Comparison of ENCODE assay signal across 1 cellular context in genomic region chr19:55476100-55476775, GRCh38.
TF ChIP-seq lines count a peak whose summit lies in the region.

Gene ZNF628, plus strand, starts transcription at chr19:55476617. Its CDS starts 3,294 bp downstream, at chr19:55479911.

TF ChIP-seq in WTC11, 78 proteins besides CTCF, POLR2A, EP300 and RAD21 (continued from another document):
- TF ChIP-seq, protein P1, sequence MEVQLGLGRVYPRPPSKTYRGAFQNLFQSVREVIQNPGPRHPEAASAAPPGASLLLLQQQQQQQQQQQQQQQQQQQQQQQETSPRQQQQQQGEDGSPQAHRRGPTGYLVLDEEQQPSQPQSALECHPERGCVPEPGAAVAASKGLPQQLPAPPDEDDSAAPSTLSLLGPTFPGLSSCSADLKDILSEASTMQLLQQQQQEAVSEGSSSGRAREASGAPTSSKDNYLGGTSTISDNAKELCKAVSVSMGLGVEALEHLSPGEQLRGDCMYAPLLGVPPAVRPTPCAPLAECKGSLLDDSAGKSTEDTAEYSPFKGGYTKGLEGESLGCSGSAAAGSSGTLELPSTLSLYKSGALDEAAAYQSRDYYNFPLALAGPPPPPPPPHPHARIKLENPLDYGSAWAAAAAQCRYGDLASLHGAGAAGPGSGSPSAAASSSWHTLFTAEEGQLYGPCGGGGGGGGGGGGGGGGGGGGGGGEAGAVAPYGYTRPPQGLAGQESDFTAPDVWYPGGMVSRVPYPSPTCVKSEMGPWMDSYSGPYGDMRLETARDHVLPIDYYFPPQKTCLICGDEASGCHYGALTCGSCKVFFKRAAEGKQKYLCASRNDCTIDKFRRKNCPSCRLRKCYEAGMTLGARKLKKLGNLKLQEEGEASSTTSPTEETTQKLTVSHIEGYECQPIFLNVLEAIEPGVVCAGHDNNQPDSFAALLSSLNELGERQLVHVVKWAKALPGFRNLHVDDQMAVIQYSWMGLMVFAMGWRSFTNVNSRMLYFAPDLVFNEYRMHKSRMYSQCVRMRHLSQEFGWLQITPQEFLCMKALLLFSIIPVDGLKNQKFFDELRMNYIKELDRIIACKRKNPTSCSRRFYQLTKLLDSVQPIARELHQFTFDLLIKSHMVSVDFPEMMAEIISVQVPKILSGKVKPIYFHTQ (CRISPR knock-in tag; IDR thresholded peaks at IDR 0.05) = no peak
- TF ChIP-seq, protein P2, sequence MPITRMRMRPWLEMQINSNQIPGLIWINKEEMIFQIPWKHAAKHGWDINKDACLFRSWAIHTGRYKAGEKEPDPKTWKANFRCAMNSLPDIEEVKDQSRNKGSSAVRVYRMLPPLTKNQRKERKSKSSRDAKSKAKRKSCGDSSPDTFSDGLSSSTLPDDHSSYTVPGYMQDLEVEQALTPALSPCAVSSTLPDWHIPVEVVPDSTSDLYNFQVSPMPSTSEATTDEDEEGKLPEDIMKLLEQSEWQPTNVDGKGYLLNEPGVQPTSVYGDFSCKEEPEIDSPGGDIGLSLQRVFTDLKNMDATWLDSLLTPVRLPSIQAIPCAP (CRISPR knock-in tag; IDR thresholded peaks at IDR 0.05) = peak; percentile 91
- TF ChIP-seq FOXP4 (CRISPR knock-in tag; IDR thresholded peaks at IDR 0.05) (peak; percentile 40; the same call in 1 of the 2 replicates), USF1 (CRISPR knock-in tag; IDR thresholded peaks at IDR 0.05) (peak; percentile 74; the same call in 1 of the 2 replicates), FOXP1 (CRISPR knock-in tag; IDR thresholded peaks at IDR 0.05; ENCODE audit: borderline replicate concordance) (peak; percentile 94), SMAD4 (CRISPR knock-in tag; IDR thresholded peaks at IDR 0.05) (peak; percentile 88), SOX15 (CRISPR knock-in tag; IDR thresholded peaks at IDR 0.05) (no peak), NFE2L1 (CRISPR knock-in tag; IDR thresholded peaks at IDR 0.05) (peak; percentile 60; the same call in 1 of the 2 replicates), KAT7 (CRISPR knock-in tag; IDR thresholded peaks at IDR 0.05; ENCODE audit: borderline replicate concordance) (no peak), NFYB (CRISPR knock-in tag; conservative IDR thresholded peaks at IDR 0.05; ENCODE audit: low read depth) (peak; percentile 96), FOXJ3 (CRISPR knock-in tag; IDR thresholded peaks at IDR 0.05; ENCODE audit: borderline replicate concordance) (no peak), CDX4 (CRISPR knock-in tag; IDR thresholded peaks at IDR 0.05; ENCODE audit: borderline replicate concordance) (no peak), ESRRA (CRISPR knock-in tag; IDR thresholded peaks at IDR 0.05; ENCODE audit: borderline replicate concordance) (no peak), ELF4 (CRISPR knock-in tag; IDR thresholded peaks at IDR 0.05; ENCODE audit: low read depth) (no peak), ARID4B (CRISPR knock-in tag; IDR thresholded peaks at IDR 0.05; ENCODE audit: borderline replicate concordance) (peak; percentile 90), ZNF671 (CRISPR knock-in tag; IDR thresholded peaks at IDR 0.05) (no peak), OVOL2 (CRISPR knock-in tag; IDR thresholded peaks at IDR 0.05; ENCODE audit: borderline replicate concordance) (no peak), ZBTB43 (CRISPR knock-in tag; IDR thresholded peaks at IDR 0.05) (peak; percentile 86; the same call in 1 of the 2 replicates), TEAD4 (CRISPR knock-in tag; IDR thresholded peaks at IDR 0.05) (peak; percentile 87), ZMAT4 (CRISPR knock-in tag; IDR thresholded peaks at IDR 0.05) (no peak), ZNF416 (CRISPR knock-in tag; IDR thresholded peaks at IDR 0.05) (no peak), GTF2I (CRISPR knock-in tag; conservative IDR thresholded peaks at IDR 0.05) (no peak), JUN (CRISPR knock-in tag; IDR thresholded peaks at IDR 0.05) (peak; percentile 79), ZNF121 (CRISPR knock-in tag; IDR thresholded peaks at IDR 0.05) (no peak), SP1 (CRISPR knock-in tag; conservative IDR thresholded peaks at IDR 0.05) (peak; percentile 95), FOXK1 (CRISPR knock-in tag; IDR thresholded peaks at IDR 0.05) (peak; percentile 33), RORB (CRISPR knock-in tag; IDR thresholded peaks at IDR 0.05) (no peak), MAX (CRISPR knock-in tag; IDR thresholded peaks at IDR 0.05) (peak; percentile 99), NR1H2 (CRISPR knock-in tag; IDR thresholded peaks at IDR 0.05) (peak; percentile 88; the same call in 1 of the 2 replicates), TP53 (CRISPR knock-in tag; IDR thresholded peaks at IDR 0.05) (no peak)
- TF ChIP-seq, protein P3, sequence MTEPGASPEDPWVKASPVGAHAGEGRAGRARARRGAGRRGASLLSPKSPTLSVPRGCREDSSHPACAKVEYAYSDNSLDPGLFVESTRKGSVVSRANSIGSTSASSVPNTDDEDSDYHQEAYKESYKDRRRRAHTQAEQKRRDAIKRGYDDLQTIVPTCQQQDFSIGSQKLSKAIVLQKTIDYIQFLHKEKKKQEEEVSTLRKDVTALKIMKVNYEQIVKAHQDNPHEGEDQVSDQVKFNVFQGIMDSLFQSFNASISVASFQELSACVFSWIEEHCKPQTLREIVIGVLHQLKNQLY (CRISPR knock-in tag; IDR thresholded peaks at IDR 0.05) = no peak
- TF ChIP-seq, protein P4, sequence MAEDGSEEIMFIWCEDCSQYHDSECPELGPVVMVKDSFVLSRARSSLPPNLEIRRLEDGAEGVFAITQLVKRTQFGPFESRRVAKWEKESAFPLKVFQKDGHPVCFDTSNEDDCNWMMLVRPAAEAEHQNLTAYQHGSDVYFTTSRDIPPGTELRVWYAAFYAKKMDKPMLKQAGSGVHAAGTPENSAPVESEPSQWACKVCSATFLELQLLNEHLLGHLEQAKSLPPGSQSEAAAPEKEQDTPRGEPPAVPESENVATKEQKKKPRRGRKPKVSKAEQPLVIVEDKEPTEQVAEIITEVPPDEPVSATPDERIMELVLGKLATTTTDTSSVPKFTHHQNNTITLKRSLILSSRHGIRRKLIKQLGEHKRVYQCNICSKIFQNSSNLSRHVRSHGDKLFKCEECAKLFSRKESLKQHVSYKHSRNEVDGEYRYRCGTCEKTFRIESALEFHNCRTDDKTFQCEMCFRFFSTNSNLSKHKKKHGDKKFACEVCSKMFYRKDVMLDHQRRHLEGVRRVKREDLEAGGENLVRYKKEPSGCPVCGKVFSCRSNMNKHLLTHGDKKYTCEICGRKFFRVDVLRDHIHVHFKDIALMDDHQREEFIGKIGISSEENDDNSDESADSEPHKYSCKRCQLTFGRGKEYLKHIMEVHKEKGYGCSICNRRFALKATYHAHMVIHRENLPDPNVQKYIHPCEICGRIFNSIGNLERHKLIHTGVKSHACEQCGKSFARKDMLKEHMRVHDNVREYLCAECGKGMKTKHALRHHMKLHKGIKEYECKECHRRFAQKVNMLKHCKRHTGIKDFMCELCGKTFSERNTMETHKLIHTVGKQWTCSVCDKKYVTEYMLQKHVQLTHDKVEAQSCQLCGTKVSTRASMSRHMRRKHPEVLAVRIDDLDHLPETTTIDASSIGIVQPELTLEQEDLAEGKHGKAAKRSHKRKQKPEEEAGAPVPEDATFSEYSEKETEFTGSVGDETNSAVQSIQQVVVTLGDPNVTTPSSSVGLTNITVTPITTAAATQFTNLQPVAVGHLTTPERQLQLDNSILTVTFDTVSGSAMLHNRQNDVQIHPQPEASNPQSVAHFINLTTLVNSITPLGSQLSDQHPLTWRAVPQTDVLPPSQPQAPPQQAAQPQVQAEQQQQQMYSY (CRISPR knock-in tag; IDR thresholded peaks at IDR 0.05) = peak; percentile 87
- TF ChIP-seq, protein P5, sequence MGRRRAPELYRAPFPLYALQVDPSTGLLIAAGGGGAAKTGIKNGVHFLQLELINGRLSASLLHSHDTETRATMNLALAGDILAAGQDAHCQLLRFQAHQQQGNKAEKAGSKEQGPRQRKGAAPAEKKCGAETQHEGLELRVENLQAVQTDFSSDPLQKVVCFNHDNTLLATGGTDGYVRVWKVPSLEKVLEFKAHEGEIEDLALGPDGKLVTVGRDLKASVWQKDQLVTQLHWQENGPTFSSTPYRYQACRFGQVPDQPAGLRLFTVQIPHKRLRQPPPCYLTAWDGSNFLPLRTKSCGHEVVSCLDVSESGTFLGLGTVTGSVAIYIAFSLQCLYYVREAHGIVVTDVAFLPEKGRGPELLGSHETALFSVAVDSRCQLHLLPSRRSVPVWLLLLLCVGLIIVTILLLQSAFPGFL (CRISPR knock-in tag; IDR thresholded peaks at IDR 0.05; ENCODE audit: borderline replicate concordance) = no peak
